In the genomic region with DNA sequence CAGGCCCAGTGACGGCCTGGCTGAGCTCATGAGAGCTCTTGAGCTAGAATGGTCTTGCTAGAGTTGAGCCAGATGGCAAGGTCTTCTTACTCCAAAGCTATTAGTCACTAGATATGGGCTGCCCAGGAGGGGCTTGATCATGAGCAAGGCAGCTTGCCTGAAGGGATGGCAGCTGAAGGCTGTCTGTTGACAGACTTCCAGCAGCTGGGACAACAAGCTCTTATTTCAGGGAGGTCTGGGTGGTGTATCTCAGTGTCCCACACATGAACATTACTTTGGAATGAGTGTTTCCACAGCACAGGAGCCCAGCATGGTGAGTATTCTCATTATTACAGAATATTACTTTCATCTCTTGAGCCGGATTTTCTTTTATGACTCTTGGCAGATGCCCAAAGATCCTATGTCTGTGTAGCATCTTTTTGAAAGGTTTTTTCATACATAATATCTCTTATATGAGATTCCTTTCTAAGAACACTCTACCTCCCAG, we compare ENCODE assay signal across 13 cellular contexts.
DNase-seq lines count a peak whose midpoint lies in the region; ATAC-seq and TF ChIP-seq lines count a peak whose summit lies in the region.
"Had no signal": no experiment of that assay in that cellular context is flagged by ENCODE, and none has a peak within 500 bp of the region (broad histone marks: within the 10 kb centered on the region; RNA-seq: fewer than 3 reads in every experiment).

No MANE protein-coding gene starts in this region.

- H3K27me3 ChIP-seq in PC-3 (ENCODE audit: low read length) (no peaks in the 10 kb centered on the region), foreskin keratinocyte (no peaks in the 10 kb centered on the region)

- ATAC-seq in PC-3 (no peak), foreskin keratinocyte (peak; percentile 66), HG03175 (IDR thresholded peaks at IDR 0.05; ENCODE audit: unreplicated experiment) (no peak)

- DNase-seq in activated CD4-positive, alpha-beta T cell treated with anti-CD3 and anti-CD28 coated beads, Interleukin-2, amount 10 ng/mL, durations not matched to agents 24 days and 14 days = peak; percentile 6
- no peak for DNase-seq in activated CD4-positive, alpha-beta T cell treated with anti-CD3 and anti-CD28 coated beads, Interleukin-2, amount 10 ng/mL, durations not matched to agents 7 days and 5 days
- peak; percentile 56 for DNase-seq in PC-3
- DNase-seq in foreskin keratinocyte = peak; percentile 85 to 95
- DNase-seq in type B pancreatic cell (ENCODE audit: extremely low spot score, unreplicated experiment) = no peak
- DNase-seq in endothelial cell (ENCODE audit: low spot score) = no peak
- no peak for DNase-seq in posterior cingulate gyrus
- DNase-seq: activated CD4-positive, alpha-beta T cell treated with anti-CD3 and anti-CD28 coated beads for 1 hour; activated naive CD8-positive, alpha-beta T cell treated with anti-CD3 and anti-CD28 coated beads for 36 hours; hypothalamus; OCI-M1 had no signal

- CTCF ChIA-PET in activated CD4-positive, alpha-beta T cell treated with anti-CD3 and anti-CD28 coated beads, Interleukin-2, amount 10 ng/mL, durations not matched to agents 7 days and 5 days (lab: Charles Lee) = interaction anchor here (0.6 to 1.0 kb wide), 2 partner anchors 185 to 603 kb away, joined by 3 read pairs; no protein-coding TSS in a partner anchor
- CTCF ChIA-PET in PC-3 (lab: Charles Lee) = no interaction called here

- intact Hi-C loops in activated CD4-positive, alpha-beta T cell treated with anti-CD3 and anti-CD28 coated beads, Interleukin-2, amount 10 ng/mL, durations not matched to agents 24 days and 14 days (cut with micrococcal nuclease) = no loop called here
- intact Hi-C loops in PC-3 (cut with micrococcal nuclease) (no loop called here), posterior cingulate gyrus (cut with DNase I) (no loop called here)

- no peak overlapping the region for H2AFZ ChIP-seq in PC-3 (ENCODE audit: low read length)
- H2AFZ ChIP-seq: parathyroid adenoma had no signal

- H3K79me2 ChIP-seq in PC-3 (ENCODE audit: low read length) = no peaks in the 10 kb centered on the region
- H3K79me2 ChIP-seq: parathyroid adenoma had no signal

- no peak overlapping the region for H3K4me3 ChIP-seq in PC-3 (ENCODE audit: low read length)

- H3K4me1 ChIP-seq in PC-3 (ENCODE audit: insufficient read depth, low read length) (peaks cover 23% of the 10 kb centered on the region), foreskin keratinocyte (peaks cover 44% of the 10 kb centered on the region)

- TF ChIP-seq CTCF in PC-3 (conservative IDR thresholded peaks at IDR 0.05; ENCODE audit: low read depth, low read length) = no peak
- no peak for TF ChIP-seq CTCF in foreskin keratinocyte (conservative IDR thresholded peaks at IDR 0.05)
- TF ChIP-seq CTCF in type B pancreatic cell (conservative IDR thresholded peaks at IDR 0.05) = no peak
- no peak for TF ChIP-seq CTCF in endothelial cell (IDR thresholded peaks at IDR 0.05; ENCODE audit: unreplicated experiment)

- H3K27ac ChIP-seq in PC-3 (ENCODE audit: low read length) (no peak overlapping the region), foreskin keratinocyte (peak overlapping the region; percentile 41)
- H3K27ac ChIP-seq: parathyroid adenoma had no signal

- no peak overlapping the region for H3K4me2 ChIP-seq in PC-3 (ENCODE audit: low read length)

- no peaks in the 10 kb centered on the region for H3K9me3 Mint-ChIP-seq in activated CD4-positive, alpha-beta T cell treated with anti-CD3 and anti-CD28 coated beads, Interleukin-2, amount 10 ng/mL, durations not matched to agents 24 days and 14 days
- no peaks in the 10 kb centered on the region for H3K9me3 Mint-ChIP-seq in activated CD4-positive, alpha-beta T cell treated with anti-CD3 and anti-CD28 coated beads, Interleukin-2, amount 10 ng/mL, durations not matched to agents 7 days and 5 days
- H3K9me3 Mint-ChIP-seq in type B pancreatic cell (no peaks in the 10 kb centered on the region), endothelial cell (ENCODE audit: unreplicated experiment) (no peaks in the 10 kb centered on the region)
- H3K9me3 Mint-ChIP-seq: activated naive CD8-positive, alpha-beta T cell treated with anti-CD3 and anti-CD28 coated beads for 36 hours had no signal

- no peak overlapping the region for H3K9ac ChIP-seq in PC-3 (ENCODE audit: low read length)
- H3K9ac ChIP-seq: parathyroid adenoma had no signal

- H3K36me3 ChIP-seq in PC-3 (ENCODE audit: low read depth, low read length) = no peaks in the 10 kb centered on the region

- no peaks in the 10 kb centered on the region for H3K9me2 ChIP-seq in PC-3 (replicated peaks; ENCODE audit: low read length)

- no peak overlapping the region for H3K4me3 Mint-ChIP-seq in activated CD4-positive, alpha-beta T cell treated with anti-CD3 and anti-CD28 coated beads, Interleukin-2, amount 10 ng/mL, durations not matched to agents 24 days and 14 days
- no peak overlapping the region for H3K4me3 Mint-ChIP-seq in activated CD4-positive, alpha-beta T cell treated with anti-CD3 and anti-CD28 coated beads, Interleukin-2, amount 10 ng/mL, durations not matched to agents 7 days and 5 days
- H3K4me3 Mint-ChIP-seq in type B pancreatic cell (peak overlapping the region; percentile 6), endothelial cell (ENCODE audit: unreplicated experiment) (no peak overlapping the region)
- H3K4me3 Mint-ChIP-seq: activated naive CD8-positive, alpha-beta T cell treated with anti-CD3 and anti-CD28 coated beads for 36 hours had no signal

- POLR2A ChIA-PET in activated CD4-positive, alpha-beta T cell treated with anti-CD3 and anti-CD28 coated beads, Interleukin-2, amount 10 ng/mL, durations not matched to agents 7 days and 5 days (lab: Charles Lee) = no interaction called here
- POLR2A ChIA-PET in PC-3 (lab: Charles Lee; ENCODE audit: unreplicated experiment) = no interaction called here

- no TSS peak for BruUV-seq in PC-3 (replicated peaks; lab: Mats Ljungman, UMichigan)

- H3K36me3 Mint-ChIP-seq in activated CD4-positive, alpha-beta T cell treated with anti-CD3 and anti-CD28 coated beads, Interleukin-2, amount 10 ng/mL, durations not matched to agents 24 days and 14 days (ENCODE audit: low read depth) = no peaks in the 10 kb centered on the region
- H3K36me3 Mint-ChIP-seq in activated CD4-positive, alpha-beta T cell treated with anti-CD3 and anti-CD28 coated beads, Interleukin-2, amount 10 ng/mL, durations not matched to agents 7 days and 5 days (ENCODE audit: low read depth) = no peaks in the 10 kb centered on the region
- no peaks in the 10 kb centered on the region for H3K36me3 Mint-ChIP-seq in type B pancreatic cell
- no peaks in the 10 kb centered on the region for H3K36me3 Mint-ChIP-seq in endothelial cell (ENCODE audit: low read depth, unreplicated experiment)
- H3K36me3 Mint-ChIP-seq: activated naive CD8-positive, alpha-beta T cell treated with anti-CD3 and anti-CD28 coated beads for 36 hours had no signal

- H3K9me3 ChIP-seq in PC-3 (ENCODE audit: low read length) = no peaks in the 10 kb centered on the region

- peaks cover 5% of the 10 kb centered on the region for H3K27me3 Mint-ChIP-seq in activated CD4-positive, alpha-beta T cell treated with anti-CD3 and anti-CD28 coated beads, Interleukin-2, amount 10 ng/mL, durations not matched to agents 24 days and 14 days
- H3K27me3 Mint-ChIP-seq in activated CD4-positive, alpha-beta T cell treated with anti-CD3 and anti-CD28 coated beads, Interleukin-2, amount 10 ng/mL, durations not matched to agents 7 days and 5 days = no peaks in the 10 kb centered on the region
- H3K27me3 Mint-ChIP-seq in type B pancreatic cell = no peaks in the 10 kb centered on the region
- H3K27me3 Mint-ChIP-seq in endothelial cell (ENCODE audit: unreplicated experiment) = peaks cover 3% of the 10 kb centered on the region

- H4K20me1 ChIP-seq in PC-3 (ENCODE audit: low read length) = no peaks in the 10 kb centered on the region

- H3K4me1 Mint-ChIP-seq in activated CD4-positive, alpha-beta T cell treated with anti-CD3 and anti-CD28 coated beads, Interleukin-2, amount 10 ng/mL, durations not matched to agents 24 days and 14 days = no peaks in the 10 kb centered on the region
- peaks cover 6% of the 10 kb centered on the region for H3K4me1 Mint-ChIP-seq in activated CD4-positive, alpha-beta T cell treated with anti-CD3 and anti-CD28 coated beads, Interleukin-2, amount 10 ng/mL, durations not matched to agents 7 days and 5 days
- peaks cover 38% of the 10 kb centered on the region for H3K4me1 Mint-ChIP-seq in type B pancreatic cell (ENCODE audit: unreplicated experiment)
- H3K4me1 Mint-ChIP-seq in endothelial cell (ENCODE audit: unreplicated experiment) = peaks cover 23% of the 10 kb centered on the region

- H3F3A ChIP-seq in PC-3 (ENCODE audit: low read length, unreplicated experiment) = no peaks in the 10 kb centered on the region

- no peak overlapping the region for H3K27ac Mint-ChIP-seq in activated CD4-positive, alpha-beta T cell treated with anti-CD3 and anti-CD28 coated beads, Interleukin-2, amount 10 ng/mL, durations not matched to agents 24 days and 14 days
- no peak overlapping the region for H3K27ac Mint-ChIP-seq in activated CD4-positive, alpha-beta T cell treated with anti-CD3 and anti-CD28 coated beads, Interleukin-2, amount 10 ng/mL, durations not matched to agents 7 days and 5 days
- H3K27ac Mint-ChIP-seq in type B pancreatic cell = peak overlapping the region; percentile 84
- no peak overlapping the region for H3K27ac Mint-ChIP-seq in endothelial cell (ENCODE audit: unreplicated experiment)
- H3K27ac Mint-ChIP-seq: activated naive CD8-positive, alpha-beta T cell treated with anti-CD3 and anti-CD28 coated beads for 36 hours had no signal

Comparison
In these comparisons a context has a peak if more than half of its experiments do, and no peak if none do; other contexts are left out.
1. DNase-seq: peak in activated CD4-positive, alpha-beta T cell treated with anti-CD3 and anti-CD28 coated beads, Interleukin-2, amount 10 ng/mL, durations not matched to agents 24 days and 14 days (single experiment), PC-3 (single experiment) and foreskin keratinocyte (2 of 2); none in activated CD4-positive, alpha-beta T cell treated with anti-CD3 and anti-CD28 coated beads, Interleukin-2, amount 10 ng/mL, durations not matched to agents 7 days and 5 days (single experiment), type B pancreatic cell (single experiment), endothelial cell (single experiment) and posterior cingulate gyrus (0 of 10).